Comparison of ENCODE assay signal across 13 cellular contexts in the genomic region with DNA sequence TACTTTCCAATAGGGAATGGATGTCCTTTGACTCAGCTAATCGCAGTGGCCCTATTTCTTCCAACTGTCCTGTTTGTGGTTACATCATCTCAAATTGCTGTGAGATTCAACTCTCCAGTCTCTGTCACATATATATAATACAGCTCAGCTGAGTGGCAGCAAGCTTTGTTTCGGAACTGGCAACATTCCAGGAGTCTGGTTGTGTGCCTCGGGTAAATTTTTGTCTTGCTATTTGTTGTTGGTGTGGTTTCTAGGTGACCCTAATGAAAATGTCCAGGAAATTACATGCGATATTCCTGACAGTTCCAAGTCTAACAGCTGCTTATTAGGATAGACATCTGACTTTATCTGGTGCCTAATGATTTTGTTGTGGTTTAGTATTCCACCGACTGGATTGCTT.
DNase-seq lines count a peak whose midpoint lies in the region; ATAC-seq and TF ChIP-seq lines count a peak whose summit lies in the region.
"Had no signal": no experiment of that assay in that cellular context is flagged by ENCODE, and none has a peak within 500 bp of the region (broad histone marks: within the 10 kb centered on the region; RNA-seq: fewer than 3 reads in every experiment).

No MANE protein-coding gene starts in this region.

- no peaks in the 10 kb centered on the region for H3K27me3 Mint-ChIP-seq in chondrocyte (ENCODE audit: low read depth)
- H3K27me3 Mint-ChIP-seq in activated CD8-positive, alpha-beta T cell treated with anti-CD3 and anti-CD28 coated beads, Interleukin-2, amount 10 ng/mL, durations not matched to agents 7 days and 5 days (ENCODE audit: low read depth), result no peaks in the 10 kb centered on the region
- H3K27me3 Mint-ChIP-seq: CD4-positive, alpha-beta T cell had no signal

- no peaks in the 10 kb centered on the region for H3K9me3 Mint-ChIP-seq in chondrocyte (ENCODE audit: low read depth)
- H3K9me3 Mint-ChIP-seq in activated CD8-positive, alpha-beta T cell treated with anti-CD3 and anti-CD28 coated beads, Interleukin-2, amount 10 ng/mL, durations not matched to agents 7 days and 5 days (ENCODE audit: insufficient read depth), result peaks cover 6% of the 10 kb centered on the region
- H3K9me3 Mint-ChIP-seq: WTC11 had no signal

- DNase-seq in DMS153 treated with DMSO at 0.1 percent for 48 hours (lab: John Stamatoyannopoulos, UW; ENCODE audit: unreplicated experiment) (peak; percentile 92), NCI-H345 treated with DMSO at 0.1 percent for 48 hours (lab: John Stamatoyannopoulos, UW; ENCODE audit: unreplicated experiment) (peak; percentile 3), dermis blood vessel endothelial cell (peak; percentile 61), midbrain (lab: John Stamatoyannopoulos, UW) (peak; percentile 4), KG1 (lab: John Stamatoyannopoulos, UW) (no peak), chondrocyte (ENCODE audit: low spot score) (no peak), transverse colon (no peak)
- no peak for DNase-seq in activated CD8-positive, alpha-beta T cell treated with anti-CD3 and anti-CD28 coated beads, Interleukin-2, amount 10 ng/mL, durations not matched to agents 7 days and 5 days
- DNase-seq: activated T-cell treated with anti-CD3 and anti-CD28 coated beads, Interleukin-2, amount 50 U/mL, for 1 hour; CD4-positive, alpha-beta T cell; SIG-M5; sigmoid colon had no signal

- peaks cover 14% of the 10 kb centered on the region for H3K4me1 Mint-ChIP-seq in chondrocyte (ENCODE audit: low read depth)
- H3K4me1 Mint-ChIP-seq in activated CD8-positive, alpha-beta T cell treated with anti-CD3 and anti-CD28 coated beads, Interleukin-2, amount 10 ng/mL, durations not matched to agents 7 days and 5 days (ENCODE audit: low read depth), result no peaks in the 10 kb centered on the region
- H3K4me1 Mint-ChIP-seq: WTC11 had no signal

- no peak overlapping the region for H3K4me3 ChIP-seq in transverse colon
- H3K4me3 ChIP-seq: sigmoid colon had no signal

- intact Hi-C loops in transverse colon (cut with DNase I; ENCODE audit: low total_unique reads), result no loop called here

- peaks cover 0 to 6% (median 0%) of the 10 kb centered on the region in 4 donors for H3K4me1 ChIP-seq in transverse colon

- POLR2A ChIA-PET in activated CD8-positive, alpha-beta T cell treated with anti-CD3 and anti-CD28 coated beads, Interleukin-2, amount 10 ng/mL, durations not matched to agents 7 days and 5 days (lab: Charles Lee), result no interaction called here

- no peak overlapping the region for H3K27ac ChIP-seq in transverse colon
- H3K27ac ChIP-seq: sigmoid colon had no signal

- in situ Hi-C loops in transverse colon (cut with MboI; ENCODE audit: low pct_ligation_motif_present in 1 of 4, low pct_unique_long_range_greater_than_20kb in 1 of 4, low sequenced_read_pairs in 3 of 4), result no loop called here

- WGBS in transverse colon (ENCODE audit: low coverage in 1 of 2), 2 donors, result 58 to 76% methylated on average over 3 to 5 of the region's 5 CpGs

- H3K27me3 ChIP-seq in transverse colon, result no peaks in the 10 kb centered on the region
- H3K27me3 ChIP-seq: sigmoid colon had no signal

- no peak overlapping the region for H3K4me3 Mint-ChIP-seq in chondrocyte (ENCODE audit: unreplicated experiment)
- no peak overlapping the region for H3K4me3 Mint-ChIP-seq in activated CD8-positive, alpha-beta T cell treated with anti-CD3 and anti-CD28 coated beads, Interleukin-2, amount 10 ng/mL, durations not matched to agents 7 days and 5 days
- H3K4me3 Mint-ChIP-seq: CD4-positive, alpha-beta T cell; WTC11 had no signal

- CTCF ChIA-PET in activated CD8-positive, alpha-beta T cell treated with anti-CD3 and anti-CD28 coated beads, Interleukin-2, amount 10 ng/mL, durations not matched to agents 7 days and 5 days (lab: Charles Lee), result interaction anchor here (1.0 kb wide), 1 partner anchor 934 kb away, joined by 3 read pairs; no protein-coding TSS in a partner anchor

- ATAC-seq in activated CD8-positive, alpha-beta T cell treated with anti-CD3 and anti-CD28 coated beads, Interleukin-2, amount 10 ng/mL, durations not matched to agents 7 days and 5 days, result no peak
- ATAC-seq: WTC11 had no signal

- no peaks in the 10 kb centered on the region for H3K36me3 ChIP-seq in transverse colon
- H3K36me3 ChIP-seq: sigmoid colon had no signal

- TF ChIP-seq CTCF in chondrocyte (IDR thresholded peaks at IDR 0.05), result no peak
- TF ChIP-seq CTCF in transverse colon (IDR thresholded peaks at IDR 0.05), result no peak

- TF ChIP-seq POLR2A in transverse colon (IDR thresholded peaks at IDR 0.05), result no peak

- no peaks in the 10 kb centered on the region for H3K9me3 ChIP-seq in transverse colon
- H3K9me3 ChIP-seq: sigmoid colon had no signal

- H3K27ac Mint-ChIP-seq in chondrocyte (ENCODE audit: unreplicated experiment), result no peak overlapping the region
- no peak overlapping the region for H3K27ac Mint-ChIP-seq in activated CD8-positive, alpha-beta T cell treated with anti-CD3 and anti-CD28 coated beads, Interleukin-2, amount 10 ng/mL, durations not matched to agents 7 days and 5 days
- H3K27ac Mint-ChIP-seq: CD4-positive, alpha-beta T cell; WTC11 had no signal

- no peak for TF ChIP-seq EP300 in transverse colon (IDR thresholded peaks at IDR 0.05; ENCODE audit: low read depth)

- peaks cover 3% of the 10 kb centered on the region for H3K36me3 Mint-ChIP-seq in chondrocyte (ENCODE audit: low read depth)
- H3K36me3 Mint-ChIP-seq in activated CD8-positive, alpha-beta T cell treated with anti-CD3 and anti-CD28 coated beads, Interleukin-2, amount 10 ng/mL, durations not matched to agents 7 days and 5 days (ENCODE audit: low read depth), result no peaks in the 10 kb centered on the region
- H3K36me3 Mint-ChIP-seq: WTC11 had no signal

Comparison
In these comparisons a context has a peak if more than half of its experiments do, and no peak if none do; other contexts are left out.
1. DNase-seq: peak in DMS153 treated with DMSO at 0.1 percent for 48 hours (single experiment), NCI-H345 treated with DMSO at 0.1 percent for 48 hours (single experiment), dermis blood vessel endothelial cell (single experiment) and midbrain (single experiment); none in KG1 (single experiment), chondrocyte (single experiment), transverse colon (single experiment) and activated CD8-positive, alpha-beta T cell treated with anti-CD3 and anti-CD28 coated beads, Interleukin-2, amount 10 ng/mL, durations not matched to agents 7 days and 5 days (single experiment).